Comparison of ENCODE assay signal across 1 cellular context in genomic region chr4:87527446-87528240, GRCh38.
TF ChIP-seq lines count a peak whose summit lies in the region.

No MANE protein-coding gene starts in this region.

TF ChIP-seq in SK-N-SH, 30 proteins besides CTCF, POLR2A, EP300 and RAD21 (continued from another document):
- TF ChIP-seq REST (IDR thresholded peaks at IDR 0.05; ENCODE audit: low read depth, low read length) (no peak), NFIC (IDR thresholded peaks at IDR 0.05; ENCODE audit: borderline replicate concordance) (no peak), GATA2 (CRISPR knock-in tag; IDR thresholded peaks at IDR 0.05) (no peak)
